In genomic region chrX:71393919-71394318, GRCh38 we compare ENCODE assay signal across 1 cellular context.
TF ChIP-seq lines count a peak whose summit lies in the region.

No MANE protein-coding gene starts in this region.

TF ChIP-seq in A549, 52 proteins besides CTCF, POLR2A, EP300 and RAD21 (continued from another document):
- TF ChIP-seq ATOH8 (CRISPR knock-in tag; IDR thresholded peaks at IDR 0.05; ENCODE audit: low read depth): no peak
- no peak for TF ChIP-seq RFX5 (IDR thresholded peaks at IDR 0.05)
- no peak for TF ChIP-seq HOXB5 (CRISPR knock-in tag; IDR thresholded peaks at IDR 0.05)
- TF ChIP-seq ELK1 (IDR thresholded peaks at IDR 0.05; ENCODE audit: low read depth, low read length): no peak
- TF ChIP-seq ZNF302 (CRISPR knock-in tag; IDR thresholded peaks at IDR 0.05): no peak
- TF ChIP-seq NFE2L2 (conservative IDR thresholded peaks at IDR 0.05; ENCODE audit: low read length): no peak
